29 cellular contexts compared by ENCODE assay signal in genomic region chr11:109133159-109133558, GRCh38.
"Had no signal": no experiment of that assay in that cellular context is flagged by ENCODE, and none has a peak within 500 bp of the region (broad histone marks: within the 10 kb centered on the region; RNA-seq: fewer than 3 reads in every experiment).

No MANE protein-coding gene starts in this region.

- FAIRE-seq: astrocyte, keratinocyte, small intestine had no signal

- H3K36me3 ChIP-seq: brain microvascular endothelial cell, gastrocnemius medialis, ovary, sigmoid colon, tibial nerve, WERI-Rb-1 had no signal

- DNase-seq: activated CD4-positive, alpha-beta T cell treated with anti-CD3 and anti-CD28 coated beads for 48 hours; activated CD4-positive, alpha-beta T cell treated with anti-CD3 and anti-CD28 coated beads, Interleukin-2, amount 50 U/mL, for 48 hours; activated CD8-positive, alpha-beta memory T cell treated with anti-CD3 and anti-CD28 coated beads, Interleukin-2, amount 50 U/mL, for 48 hours; activated gamma-delta T cell; activated naive CD4-positive, alpha-beta T cell treated with anti-CD3 and anti-CD28 coated beads, Interleukin-2, amount 50 U/mL, for 16 hours; activated T-cell treated with anti-CD3 and anti-CD28 coated beads, Interleukin-2, amount 50 U/mL, for 24 hours; amniotic stem cell; brain microvascular endothelial cell; dorsolateral prefrontal cortex; effector memory CD4-positive, alpha-beta T cell; gastrocnemius medialis; left cardiac atrium; left ventricle myocardium superior; naive B cell; ovary; sigmoid colon; small intestine; stimulated activated CD4-positive, alpha-beta T cell treated with anti-CD3 and anti-CD28 coated beads, Interleukin-1b, Interleukin-23, amount 100 ng/mL, for 48 hours; stimulated activated CD4-positive, alpha-beta T cell treated with anti-CD3 and anti-CD28 coated beads, Interleukin-4, amount 100 ng/mL, for 4 hours; stimulated activated CD8-positive, alpha-beta memory T cell treated with anti-CD3 and anti-CD28 coated beads, Interleukin-4, amount 100 ng/mL, for 48 hours; stimulated activated naive CD4-positive, alpha-beta T cell treated with Interleukin-2 at 50 U/mL for 16 hours; T1000; WERI-Rb-1 had no signal

- H2AFZ ChIP-seq: hepatocyte had no signal

- H3K79me2 ChIP-seq: hepatocyte had no signal

- ATAC-seq: activated CD4-positive, CD25-positive, alpha-beta regulatory T cell treated with anti-CD3 and anti-CD28 coated beads, Interleukin-2, amount 50 U/mL, for 24 hours; gastrocnemius medialis; left cardiac atrium; left ventricle myocardium superior had no signal

- H3K4me2 ChIP-seq: hepatocyte had no signal

- H3K4me1 ChIP-seq: gastrocnemius medialis, sigmoid colon, tibial nerve had no signal

- H3K27ac ChIP-seq: brain microvascular endothelial cell, coronary artery, dorsolateral prefrontal cortex, gastrocnemius medialis, hepatocyte, ovary, sigmoid colon, tibial nerve, WERI-Rb-1 had no signal

- H3K27me3 ChIP-seq: brain microvascular endothelial cell, dorsolateral prefrontal cortex, gastrocnemius medialis, hepatocyte, ovary, sigmoid colon, tibial nerve had no signal

- H3K4me3 ChIP-seq: coronary artery, dorsolateral prefrontal cortex, gastrocnemius medialis, hepatocyte, ovary, sigmoid colon, tibial nerve had no signal

- H3K9me3 ChIP-seq: gastrocnemius medialis, ovary, tibial nerve had no signal
